Comparison of ENCODE assay signal across 22 cellular contexts in the genomic region with DNA sequence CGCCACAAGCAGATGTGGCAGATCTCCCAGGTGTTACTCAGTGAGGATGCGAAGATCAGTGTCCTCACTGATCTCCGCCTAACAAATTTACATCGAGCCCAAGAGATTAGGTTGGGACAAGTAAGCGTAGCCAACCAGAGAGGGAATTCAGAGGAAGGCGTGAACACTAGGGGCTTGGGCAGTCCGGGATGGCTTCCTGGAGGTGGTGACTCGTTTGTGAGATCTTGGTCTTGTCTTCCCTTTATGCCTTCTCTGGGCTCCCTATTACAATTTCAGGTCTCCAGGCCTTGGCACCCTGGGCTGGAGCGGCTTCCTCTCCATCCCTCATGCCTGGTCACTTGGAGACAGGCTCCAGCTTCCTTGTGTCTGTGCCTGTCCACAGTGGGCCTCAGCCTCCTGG. TPM values are rescaled to one million over a fixed set of nuclear protein-coding genes. Genes with fewer than 3 reads are reported as not detected.
DNase-seq lines count a peak whose midpoint lies in the region; ATAC-seq, FAIRE-seq and TF ChIP-seq lines count a peak whose summit lies in the region.
"Had no signal": no experiment of that assay in that cellular context is flagged by ENCODE, and none has a peak within 500 bp of the region (broad histone marks: within the 10 kb centered on the region; RNA-seq: fewer than 3 reads in every experiment).

No MANE protein-coding gene starts in this region.

- POLR2A ChIA-PET in Caco-2 (lab: Charles Lee) (no interaction called here), K562 (lab: Yijun Ruan, JAX) (interaction anchor here (0.6 to 1.3 kb wide), 3 partner anchors 8 to 21 kb away, joined by 3 read pairs; no protein-coding TSS in a partner anchor)

- H3K4me3 Mint-ChIP-seq in Caco-2 (ENCODE audit: unreplicated experiment), result no peak overlapping the region
- peak overlapping the region; percentile 57 for H3K4me3 Mint-ChIP-seq in neural crest cell
- H3K4me3 Mint-ChIP-seq: HFFc6, mesothelial cell of epicardium had no signal

- ATAC-seq in K562, result no peak
- ATAC-seq in GM19452 (IDR thresholded peaks at IDR 0.05; ENCODE audit: unreplicated experiment), result no peak
- ATAC-seq: CD8-positive, alpha-beta T cell; GM12878; natural killer cell; Panc1 had no signal

- CTCF ChIA-PET in Caco-2 (lab: Charles Lee), result no interaction called here
- CTCF ChIA-PET in K562 (lab: Yijun Ruan, JAX; ENCODE audit: low intra/inter-chr PET ratio), result interaction anchor here (0.6 kb wide), 1 partner anchor 145 kb away, joined by 3 read pairs; no protein-coding TSS in a partner anchor

- H3K9ac ChIP-seq in BLaER1, result no peak overlapping the region
- H3K9ac ChIP-seq in K562 (ENCODE audit: insufficient read depth in 1 of 2, low read depth in 2 of 2, low read length in 2 of 2), result peak overlapping the region in 1 of 2 experiments; percentile 27; a peak in 1 of 4 replicates

- H3K27me3 ChIP-seq in BLaER1 (no peaks in the 10 kb centered on the region), Caco-2 (replicated peaks; ENCODE audit: control insufficient read depth, insufficient read depth, low read length) (no peaks in the 10 kb centered on the region), K562 (ENCODE audit: control insufficient read depth in 2 of 2, insufficient read depth in 2 of 2, low read length in 2 of 2) (no peaks in the 10 kb centered on the region)
- H3K27me3 ChIP-seq: SJCRH30 had no signal

- intact Hi-C loops in Caco-2 (cut with micrococcal nuclease; ENCODE audit: unreplicated experiment), result no loop called here
- intact Hi-C loops in K562 (cut with micrococcal nuclease), result no loop called here
- intact Hi-C loops in lower leg skin (cut with DNase I; ENCODE audit: low total_unique reads), result no loop called here
- intact Hi-C loops in cardiac septum (cut with DNase I), result no loop called here

- H2AFZ ChIP-seq in K562 (ENCODE audit: low read depth, low read length), result no peak overlapping the region

- no peak for TF ChIP-seq CTCF in Caco-2 (IDR thresholded peaks at IDR 0.05; ENCODE audit: insufficient read depth in 1 of 2, low read depth in 1 of 2, low read length in 1 of 2, severe bottlenecking in 1 of 2, unreplicated experiment in 1 of 2)
- no peak for TF ChIP-seq CTCF in K562 (IDR thresholded peaks at IDR 0.05 in 2 of 3, conservative IDR thresholded peaks at IDR 0.05 in 1 of 3; ENCODE audit: insufficient read depth in 2 of 3, low read depth in 1 of 3, low read length in 3 of 3)
- TF ChIP-seq CTCF in neural crest cell (conservative IDR thresholded peaks at IDR 0.05), result no peak
- TF ChIP-seq CTCF in lower leg skin (IDR thresholded peaks at IDR 0.05), result no peak

- no peak for TF ChIP-seq RAD21 in K562 (CRISPR knock-in tag; conservative IDR thresholded peaks at IDR 0.05 in 1 of 2, IDR thresholded peaks at IDR 0.05 in 1 of 2)

- peaks cover 65% of the 10 kb centered on the region for H3K79me2 ChIP-seq in K562 (ENCODE audit: control insufficient read depth, insufficient read depth, low read length)

- H3K9me3 ChIP-seq in BLaER1, result no peaks in the 10 kb centered on the region
- H3K9me3 ChIP-seq in Caco-2, result no peaks in the 10 kb centered on the region
- no peaks in the 10 kb centered on the region for H3K9me3 ChIP-seq in K562 (replicated peaks; ENCODE audit: control insufficient read depth, insufficient read depth, low read depth, low read length)
- H3K9me3 ChIP-seq: SJCRH30 had no signal

- H3K4me3 ChIP-seq in BLaER1, result no peak overlapping the region
- H3K4me3 ChIP-seq in Caco-2 (ENCODE audit: low read depth, low read length), result no peak overlapping the region
- H3K4me3 ChIP-seq in K562, result no peak overlapping the region
- H3K4me3 ChIP-seq in lower leg skin (ENCODE audit: low read depth, poor library complexity, severe bottlenecking), result no peak overlapping the region
- H3K4me3 ChIP-seq: GM12878, SJCRH30 had no signal

- peaks cover 19% of the 10 kb centered on the region for H3K9me1 ChIP-seq in K562 (ENCODE audit: control insufficient read depth, insufficient read depth, low read length)

- H3K27ac Mint-ChIP-seq in Caco-2 (ENCODE audit: unreplicated experiment), result peak overlapping the region; percentile 79
- H3K27ac Mint-ChIP-seq in neural crest cell (ENCODE audit: unreplicated experiment), result peak overlapping the region; percentile 22
- H3K27ac Mint-ChIP-seq: mesothelial cell of epicardium; T-helper 1 cell treated with Interleukin-12 subunit alpha and Interleukin-12 subunit beta and Interleukin-4 antibody, amounts not matched to agents 30 μg/mL and 1 μg/mL, for 36 hours had no signal

- H3K4me2 ChIP-seq in BLaER1 (0 out of 2 replicates have a peak overlapping the region, but pooled peaks have one; percentile 98), K562 (ENCODE audit: insufficient read depth, low read length) (no peak overlapping the region)

- H3K9me3 Mint-ChIP-seq in Caco-2 (ENCODE audit: unreplicated experiment) (no peaks in the 10 kb centered on the region), neural crest cell (no peaks in the 10 kb centered on the region)
- H3K9me3 Mint-ChIP-seq: CD8-positive, alpha-beta T cell; HFFc6; mesothelial cell of epicardium; T-helper 1 cell treated with Interleukin-12 subunit alpha and Interleukin-12 subunit beta and Interleukin-4 antibody, amounts not matched to agents 30 μg/mL and 1 μg/mL, for 36 hours had no signal

- H3K36me3 ChIP-seq in BLaER1, result peaks cover 74% of the 10 kb centered on the region
- H3K36me3 ChIP-seq in Caco-2 (ENCODE audit: control insufficient read depth, insufficient read depth, low read length), result peaks cover 2% of the 10 kb centered on the region
- peaks cover 87% of the 10 kb centered on the region; the same call in 2 of the 3 replicates for H3K36me3 ChIP-seq in K562 (ENCODE audit: control insufficient read depth, insufficient read depth, low read length)

- no peak for TF ChIP-seq EP300 in K562 (IDR thresholded peaks at IDR 0.05; ENCODE audit: low read length)

- no peak for TF ChIP-seq POLR2A in K562 (conservative IDR thresholded peaks at IDR 0.05)
- TF ChIP-seq POLR2A in lower leg skin (IDR thresholded peaks at IDR 0.05), result no peak

- BruUV-seq in Caco-2 (replicated peaks; lab: Mats Ljungman, UMichigan) (no TSS peak), K562 (replicated peaks; lab: Mats Ljungman, UMichigan) (no TSS peak)

- no peak for DNase-seq in Caco-2
- no peak for DNase-seq in K562 (ENCODE audit: extremely low read depth in 1 of 4, low spot score in 3 of 4)
- no peak for DNase-seq in neural crest cell (ENCODE audit: low read depth, low spot score)
- no peak for DNase-seq in lower leg skin (ENCODE audit: low spot score in 2 of 2)
- DNase-seq in cardiac septum (ENCODE audit: low spot score), result no peak
- DNase-seq: activated gamma-delta T cell; CD8-positive, alpha-beta T cell; DMS79 treated with DMSO at 0.1 percent for 48 hours; HFFc6; natural killer cell; NCI-H1092 treated with DMSO at 0.1 percent for 48 hours; NCI-H1930; NCI-H345; substantia nigra had no signal

- 92% methylated on average over 9 of the region's 9 CpGs for WGBS in K562 (ENCODE audit: insufficient coverage, low coverage, missing lambda C conversion rate)
- WGBS in lower leg skin, 2 donors, result 90 to 93% methylated on average over 9 of the region's 9 CpGs

- H4K20me1 ChIP-seq in BLaER1 (peaks cover 100% of the 10 kb centered on the region), K562 (replicated peaks; ENCODE audit: control insufficient read depth, insufficient read depth, low read length) (peaks cover 53% of the 10 kb centered on the region)

- H3K27me3 Mint-ChIP-seq in Caco-2 (ENCODE audit: insufficient read depth, unreplicated experiment), result no peaks in the 10 kb centered on the region
- H3K27me3 Mint-ChIP-seq in neural crest cell (ENCODE audit: low read depth), result no peaks in the 10 kb centered on the region

- peaks cover 23% of the 10 kb centered on the region for H3K4me1 Mint-ChIP-seq in Caco-2 (ENCODE audit: low read depth, unreplicated experiment)
- peaks cover 47% of the 10 kb centered on the region for H3K4me1 Mint-ChIP-seq in neural crest cell

- no peak for FAIRE-seq in K562 (lab: Jason Lieb, UNC)
- FAIRE-seq: GM12878 had no signal

- H3K27ac ChIP-seq in BLaER1 (no peak overlapping the region), K562 (ENCODE audit: extremely low read depth, low read depth, low read length) (no peak overlapping the region)
- H3K27ac ChIP-seq: SJCRH30 had no signal

- peaks cover 60% of the 10 kb centered on the region for H3K4me1 ChIP-seq in BLaER1
- H3K4me1 ChIP-seq in Caco-2, result peaks cover 34% of the 10 kb centered on the region
- peaks cover 25 to 64% of the 10 kb centered on the region in 2 experiments for H3K4me1 ChIP-seq in K562 (replicated peaks in 1 of 2; ENCODE audit: control insufficient read depth in 2 of 2, insufficient read depth in 2 of 2, low read length in 2 of 2)

- H3K36me3 Mint-ChIP-seq in Caco-2 (ENCODE audit: insufficient read depth, unreplicated experiment), result peaks cover 88% of the 10 kb centered on the region
- peaks cover 10% of the 10 kb centered on the region for H3K36me3 Mint-ChIP-seq in neural crest cell (ENCODE audit: low read depth)
- H3K36me3 Mint-ChIP-seq: natural killer cell had no signal

- in situ Hi-C loops in K562 (cut with MboI), result no loop called here

RNA-seq across cellular contexts. Expression of a gene that starts 6.2 kb away (rescaled TPM):
- total RNA-seq in Caco-2 (2022) (129 and 135 TPM in 2 replicates), K562 (2014; rRNA removed) (50.3 and 111 TPM in 2 replicates), K562 (2014; rRNA removed; fragmentation: Illumina TruSeq; extraction: Trizol) (4.5 and 5.8 TPM in 2 replicates), K562 (2015; rRNA removed; fragmentation: Illumina TruSeq; extraction: Trizol) (22.8 and 30.6 TPM in 2 replicates), K562 (2021) (181 and 194 TPM in 2 replicates), neural crest cell (186 and 189 TPM in 2 replicates), lower leg skin (10 to 100 TPM; 35.6 to 85.6 (median 47.8) TPM), cardiac septum (34.1 TPM)
- 112 and 366 TPM in 2 replicates for total RNA-seq in K562 (2011; cell fraction: chromatin; rRNA removed; ENCODE audit: low replicate concordance)
- 303 and 373 TPM in 2 replicates for total RNA-seq in K562 (2011; cell fraction: nucleolus; rRNA removed)
- 182 TPM in 2 replicates for total RNA-seq in K562 (2011; cell fraction: nucleoplasm; rRNA removed)
- polyA plus RNA-seq in K562 (2011; rRNA removed) (7.9 and 21.0 TPM in 2 replicates), K562 (2014; fragmentation: Illumina TruSeq; extraction: Trizol) (44.6 and 119 TPM in 2 replicates), K562 (2014; fragmentation: Nextera tagmentation; extraction: Ambion mirVana) (under 1 TPM; 0.17 to 0.35 TPM), K562 (2014; rRNA removed) (45.9 and 46.7 TPM in 2 replicates)
- polyA plus RNA-seq in K562 (2011; cell fraction: cytosol; rRNA removed), result 11.3 and 12.6 TPM in 2 replicates
- polyA plus RNA-seq in K562 (2011; cell fraction: nucleus; rRNA removed), result 164 and 237 TPM in 2 replicates
- polyA plus RNA-seq in K562 (2012), result 142 and 173 TPM in 2 replicates
- polyA minus RNA-seq in K562 (2011; rRNA and poly(A)+ RNA removed), result 8.5 and 10.2 TPM in 2 replicates
- 49.6 and 76.1 TPM in 2 replicates for polyA minus RNA-seq in K562 (2011; cell fraction: cytosol; rRNA and poly(A)+ RNA removed)
- polyA minus RNA-seq in K562 (2011; cell fraction: nucleus; rRNA and poly(A)+ RNA removed), result 127 and 137 TPM in 2 replicates

RNA-seq across cellular contexts. Expression of a gene that starts 6.3 kb away (rescaled TPM):
- total RNA-seq in Caco-2 (2022), result 19.3 and 19.4 TPM in 2 replicates
- total RNA-seq in K562 (2011; cell fraction: chromatin; rRNA removed; ENCODE audit: low replicate concordance), result 14.5 and 62.7 TPM in 2 replicates
- 48.8 and 60.2 TPM in 2 replicates for total RNA-seq in K562 (2011; cell fraction: nucleolus; rRNA removed)
- total RNA-seq in K562 (2011; cell fraction: nucleoplasm; rRNA removed), result 25.7 and 35.6 TPM in 2 replicates
- 9.4 and 10.7 TPM in 2 replicates for total RNA-seq in K562 (2014; rRNA removed)
- total RNA-seq in K562 (2014; rRNA removed; fragmentation: Illumina TruSeq; extraction: Trizol), result 0.13 and 0.29 TPM in 2 replicates
- 2.6 and 3.5 TPM in 2 replicates for total RNA-seq in K562 (2015; rRNA removed; fragmentation: Illumina TruSeq; extraction: Trizol)
- total RNA-seq in K562 (2021), result 22.2 and 27.4 TPM in 2 replicates
- polyA plus RNA-seq in K562 (2011; rRNA removed), result 1.7 and 3.6 TPM in 2 replicates
- 2.2 and 9.1 TPM in 2 replicates for polyA plus RNA-seq in K562 (2011; cell fraction: cytosol; rRNA removed)
- 52.0 and 130 TPM in 2 replicates for polyA plus RNA-seq in K562 (2011; cell fraction: nucleus; rRNA removed)
- 14.9 and 33.7 TPM in 2 replicates for polyA plus RNA-seq in K562 (2012)
- 1.5 and 4.0 TPM in 2 replicates for polyA plus RNA-seq in K562 (2014; fragmentation: Illumina TruSeq; extraction: Trizol)
- polyA plus RNA-seq in K562 (2014; fragmentation: Nextera tagmentation; extraction: Ambion mirVana), result not detected
- 19.2 and 23.6 TPM in 2 replicates for polyA plus RNA-seq in K562 (2014; rRNA removed)
- 0.09 and 0.18 TPM in 2 replicates for polyA minus RNA-seq in K562 (2011; rRNA and poly(A)+ RNA removed)
- 2.0 and 3.7 TPM in 2 replicates for polyA minus RNA-seq in K562 (2011; cell fraction: cytosol; rRNA and poly(A)+ RNA removed)
- 5.4 and 8.2 TPM in 2 replicates for polyA minus RNA-seq in K562 (2011; cell fraction: nucleus; rRNA and poly(A)+ RNA removed)
- 71.6 and 79.1 TPM in 2 replicates for total RNA-seq in neural crest cell
- 1 to 10 TPM in 3 of 4 donors, under 1 TPM in 1; 0.13 to 1.3 (median 1.2) TPM for total RNA-seq in lower leg skin
- total RNA-seq in cardiac septum, result 1.5 TPM
- total RNA-seq: urinary bladder had no signal

RNA-seq across cellular contexts. Expression of a gene that starts 6.7 kb away (rescaled TPM):
- total RNA-seq in Caco-2 (2022) (119 TPM in 2 replicates), K562 (2014; rRNA removed) (176 and 229 TPM in 2 replicates), K562 (2014; rRNA removed; fragmentation: Illumina TruSeq; extraction: Trizol) (55.6 and 55.7 TPM in 2 replicates), K562 (2015; rRNA removed; fragmentation: Illumina TruSeq; extraction: Trizol) (63.9 and 65.6 TPM in 2 replicates), K562 (2021) (127 and 140 TPM in 2 replicates), neural crest cell (132 and 137 TPM in 2 replicates), lower leg skin (10 to 100 TPM; 52.2 to 80.5 (median 70.0) TPM), cardiac septum (51.2 TPM)
- 32.2 and 114 TPM in 2 replicates for total RNA-seq in K562 (2011; cell fraction: chromatin; rRNA removed; ENCODE audit: low replicate concordance)
- total RNA-seq in K562 (2011; cell fraction: nucleolus; rRNA removed), result 171 and 174 TPM in 2 replicates
- total RNA-seq in K562 (2011; cell fraction: nucleoplasm; rRNA removed), result 85.7 and 89.1 TPM in 2 replicates
- polyA plus RNA-seq in K562 (2011; rRNA removed) (65.9 and 80.2 TPM in 2 replicates), K562 (2014; fragmentation: Illumina TruSeq; extraction: Trizol) (45.9 and 72.0 TPM in 2 replicates), K562 (2014; fragmentation: Nextera tagmentation; extraction: Ambion mirVana) (1 to 10 TPM; 1.5 to 6.8 TPM), K562 (2014; rRNA removed) (188 and 193 TPM in 2 replicates)
- polyA plus RNA-seq in K562 (2011; cell fraction: cytosol; rRNA removed), result 131 and 202 TPM in 2 replicates
- 161 and 204 TPM in 2 replicates for polyA plus RNA-seq in K562 (2011; cell fraction: nucleus; rRNA removed)
- 127 and 153 TPM in 2 replicates for polyA plus RNA-seq in K562 (2012)
- 12.0 and 14.7 TPM in 2 replicates for polyA minus RNA-seq in K562 (2011; rRNA and poly(A)+ RNA removed)
- polyA minus RNA-seq in K562 (2011; cell fraction: cytosol; rRNA and poly(A)+ RNA removed), result 24.0 and 24.1 TPM in 2 replicates
- 31.9 and 32.4 TPM in 2 replicates for polyA minus RNA-seq in K562 (2011; cell fraction: nucleus; rRNA and poly(A)+ RNA removed)

RNA-seq across cellular contexts. Expression of a gene that starts 13.4 kb away (rescaled TPM):
- total RNA-seq in Caco-2 (2022), result not detected in 2 replicates
- 1.7 TPM in 1 of 2 replicates, not detected in the other for total RNA-seq in K562 (2011; cell fraction: chromatin; rRNA removed; ENCODE audit: low replicate concordance)
- total RNA-seq in K562 (2011; cell fraction: nucleolus; rRNA removed), result 0.92 TPM in 1 of 2 replicates, not detected in the other
- 2.7 TPM in 1 of 2 replicates, not detected in the other for total RNA-seq in K562 (2011; cell fraction: nucleoplasm; rRNA removed)
- total RNA-seq in K562 (2014; rRNA removed), result 0.29 TPM in 1 of 2 replicates, not detected in the other
- 0.40 and 0.45 TPM in 2 replicates for total RNA-seq in K562 (2014; rRNA removed; fragmentation: Illumina TruSeq; extraction: Trizol)
- 0.51 and 0.57 TPM in 2 replicates for total RNA-seq in K562 (2015; rRNA removed; fragmentation: Illumina TruSeq; extraction: Trizol)
- 0.58 and 0.78 TPM in 2 replicates for total RNA-seq in K562 (2021)
- polyA plus RNA-seq in K562 (2011; rRNA removed), result not detected in 2 replicates
- 0.09 TPM in 1 of 2 replicates, not detected in the other for polyA plus RNA-seq in K562 (2011; cell fraction: cytosol; rRNA removed)
- polyA plus RNA-seq in K562 (2011; cell fraction: nucleus; rRNA removed), result 0.58 TPM in 1 of 2 replicates, not detected in the other
- polyA plus RNA-seq in K562 (2012), result 2.3 and 2.7 TPM in 2 replicates
- not detected in 2 replicates for polyA plus RNA-seq in K562 (2014; fragmentation: Illumina TruSeq; extraction: Trizol)
- under 1 TPM in 1 of 2 experiments, not detected in 1; 0.08 TPM for polyA plus RNA-seq in K562 (2014; fragmentation: Nextera tagmentation; extraction: Ambion mirVana)
- 1.2 and 2.1 TPM in 2 replicates for polyA plus RNA-seq in K562 (2014; rRNA removed)
- 0.63 TPM in 1 of 2 replicates, not detected in the other for polyA minus RNA-seq in K562 (2011; rRNA and poly(A)+ RNA removed)
- not detected in 2 replicates for polyA minus RNA-seq in K562 (2011; cell fraction: cytosol; rRNA and poly(A)+ RNA removed)
- polyA minus RNA-seq in K562 (2011; cell fraction: nucleus; rRNA and poly(A)+ RNA removed), result 1.00 TPM in 1 of 2 replicates, not detected in the other
- total RNA-seq in neural crest cell, result 0.40 and 0.71 TPM in 2 replicates
- total RNA-seq in lower leg skin, result not detected
- total RNA-seq in cardiac septum, result 0.46 TPM

RNA-seq across cellular contexts. Expression of a gene that starts 39.2 kb away (rescaled TPM):
- total RNA-seq in Caco-2 (2022) (not detected in 2 replicates), K562 (2014; rRNA removed) (0.16 TPM in 1 of 2 replicates, not detected in the other), K562 (2014; rRNA removed; fragmentation: Illumina TruSeq; extraction: Trizol) (not detected in 2 replicates), K562 (2015; rRNA removed; fragmentation: Illumina TruSeq; extraction: Trizol) (not detected in 2 replicates), K562 (2021) (0.13 and 0.40 TPM in 2 replicates), neural crest cell (not detected in 2 replicates), lower leg skin (under 1 TPM; 0.30 to 0.97 (median 0.76) TPM), cardiac septum (0.19 TPM)
- total RNA-seq in K562 (2011; cell fraction: chromatin; rRNA removed; ENCODE audit: low replicate concordance), result 0.49 TPM in 1 of 2 replicates, not detected in the other
- 0.17 TPM in 1 of 2 replicates, not detected in the other for total RNA-seq in K562 (2011; cell fraction: nucleolus; rRNA removed)
- not detected in 2 replicates for total RNA-seq in K562 (2011; cell fraction: nucleoplasm; rRNA removed)
- polyA plus RNA-seq in K562 (2011; rRNA removed) (0.03 TPM in 1 of 2 replicates, not detected in the other), K562 (2014; fragmentation: Illumina TruSeq; extraction: Trizol) (0.06 TPM in 1 of 2 replicates, not detected in the other), K562 (2014; fragmentation: Nextera tagmentation; extraction: Ambion mirVana) (not detected), K562 (2014; rRNA removed) (0.07 TPM in 1 of 2 replicates, not detected in the other)
- not detected in 2 replicates for polyA plus RNA-seq in K562 (2011; cell fraction: cytosol; rRNA removed)
- polyA plus RNA-seq in K562 (2011; cell fraction: nucleus; rRNA removed), result 0.10 TPM in 1 of 2 replicates, not detected in the other
- polyA plus RNA-seq in K562 (2012), result 0.27 and 0.66 TPM in 2 replicates
- polyA minus RNA-seq in K562 (2011; rRNA and poly(A)+ RNA removed), result not detected in 2 replicates
- polyA minus RNA-seq in K562 (2011; cell fraction: cytosol; rRNA and poly(A)+ RNA removed), result not detected in 2 replicates
- 0.11 and 0.13 TPM in 2 replicates for polyA minus RNA-seq in K562 (2011; cell fraction: nucleus; rRNA and poly(A)+ RNA removed)
- total RNA-seq: CD8-positive, alpha-beta T cell; mesothelial cell of epicardium; urinary bladder had no signal
